In the genomic region with DNA sequence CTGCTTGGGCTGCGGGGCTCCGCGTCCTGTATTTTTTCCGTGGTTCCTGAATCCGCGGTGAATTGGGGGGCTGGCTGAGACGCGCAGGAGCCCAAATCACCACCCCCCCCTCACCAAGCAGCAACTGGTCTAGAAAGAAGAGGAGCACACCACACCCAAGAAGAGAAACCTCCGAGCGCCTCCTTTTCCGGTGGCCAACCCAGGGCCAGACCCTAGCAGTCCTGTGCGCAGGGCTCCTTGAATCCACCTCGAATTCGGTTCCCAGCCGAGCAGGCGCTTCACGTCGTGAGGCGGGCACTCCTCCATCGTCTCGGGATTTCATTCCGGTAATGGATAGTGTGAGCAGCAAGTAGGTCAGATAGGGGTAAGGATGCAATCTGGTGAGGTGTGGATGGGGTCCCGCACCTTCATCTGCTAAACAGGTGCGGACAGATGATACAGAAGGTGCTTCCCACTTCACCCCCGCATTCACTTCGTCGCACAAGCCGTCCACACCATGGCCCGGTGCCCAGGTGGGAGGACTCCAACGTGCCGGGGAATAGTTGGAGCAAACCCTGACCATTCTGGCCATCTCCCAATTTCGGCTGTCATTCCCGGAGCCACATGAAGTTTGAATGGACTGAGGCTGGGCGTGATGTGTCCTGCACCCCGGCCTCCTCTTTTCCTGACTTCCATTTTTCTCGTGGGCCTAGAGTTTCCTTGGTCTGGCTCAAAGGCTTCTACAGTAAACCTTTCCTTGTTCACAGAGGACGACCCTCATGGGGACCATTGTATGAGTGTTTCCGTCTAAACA, we compare ENCODE assay signal across 10 cellular contexts. TPM values are rescaled to one million over a fixed set of nuclear protein-coding genes. Genes with fewer than 3 reads are reported as not detected.
DNase-seq lines count a peak whose midpoint lies in the region; ATAC-seq and TF ChIP-seq lines count a peak whose summit lies in the region.
"Had no signal": no experiment of that assay in that cellular context is flagged by ENCODE, and none has a peak within 500 bp of the region (broad histone marks: within the 10 kb centered on the region; RNA-seq: fewer than 3 reads in every experiment).

No MANE protein-coding gene starts in this region.

- peaks cover 3% of the 10 kb centered on the region for H3K4me1 ChIP-seq in mesenchymal stem cell (ENCODE audit: control insufficient read depth, insufficient read depth, low read depth, low read length)
- H3K4me1 ChIP-seq: HAP-1 had no signal

- no peak overlapping the region for H3K14ac ChIP-seq in mesenchymal stem cell (ENCODE audit: low read length in 2 of 2)

- DNase-seq in activated naive CD4-positive, alpha-beta T cell treated with anti-CD3 and anti-CD28 coated beads, Interleukin-2, amount 10 ng/mL, durations not matched to agents 7 days and 5 days: no peak
- DNase-seq in activated naive CD4-positive, alpha-beta T cell treated with anti-CD3 and anti-CD28 coated beads, Interleukin-2, amount 50 U/mL, for 72 hours (ENCODE audit: low spot score in 2 of 2): no peak
- no peak for DNase-seq in central memory CD8-positive, alpha-beta T cell (ENCODE audit: low spot score in 2 of 2)
- DNase-seq in mesenchymal stem cell (no peak), type B pancreatic cell (ENCODE audit: extremely low spot score, unreplicated experiment) (peak; percentile 54), NCI-H2171 (lab: John Stamatoyannopoulos, UW) (no peak), HuH-7 (ENCODE audit: low spot score) (no peak)
- DNase-seq: NCI-H187 treated with DMSO at 0.1 percent for 48 hours had no signal

- no peak overlapping the region for H2AFZ ChIP-seq in mesenchymal stem cell (ENCODE audit: low read depth, low read length)

- H3K27ac ChIP-seq in mesenchymal stem cell (ENCODE audit: low read length, poor library complexity, severe bottlenecking): no peak overlapping the region

- no peak overlapping the region for H3K4ac ChIP-seq in mesenchymal stem cell (ENCODE audit: low read depth in 1 of 2, low read length in 2 of 2)

- H3K4me3 Mint-ChIP-seq in activated naive CD4-positive, alpha-beta T cell treated with anti-CD3 and anti-CD28 coated beads, Interleukin-2, amount 10 ng/mL, durations not matched to agents 7 days and 5 days: peak overlapping the region; percentile 9
- peak overlapping the region; percentile 52 for H3K4me3 Mint-ChIP-seq in central memory CD8-positive, alpha-beta T cell
- H3K4me3 Mint-ChIP-seq in type B pancreatic cell: no peak overlapping the region

- peaks cover 17 to 19% of the 10 kb centered on the region in 2 experiments for H3K27me3 ChIP-seq in mesenchymal stem cell (ENCODE audit: control insufficient read depth in 1 of 2, insufficient read depth in 1 of 2, low read length in 2 of 2)

- H3K4me1 Mint-ChIP-seq in activated naive CD4-positive, alpha-beta T cell treated with anti-CD3 and anti-CD28 coated beads, Interleukin-2, amount 10 ng/mL, durations not matched to agents 7 days and 5 days: peaks cover 8% of the 10 kb centered on the region
- H3K4me1 Mint-ChIP-seq in central memory CD8-positive, alpha-beta T cell: peaks cover 11% of the 10 kb centered on the region
- H3K4me1 Mint-ChIP-seq in type B pancreatic cell (ENCODE audit: unreplicated experiment): peaks cover 3% of the 10 kb centered on the region

- CTCF ChIA-PET in activated naive CD4-positive, alpha-beta T cell treated with anti-CD3 and anti-CD28 coated beads, Interleukin-2, amount 10 ng/mL, durations not matched to agents 7 days and 5 days (lab: Charles Lee): no interaction called here

- peaks cover 2% of the 10 kb centered on the region for H3K36me3 Mint-ChIP-seq in activated naive CD4-positive, alpha-beta T cell treated with anti-CD3 and anti-CD28 coated beads, Interleukin-2, amount 10 ng/mL, durations not matched to agents 7 days and 5 days
- peaks cover 27 to 32% of the 10 kb centered on the region in 2 donors for H3K36me3 Mint-ChIP-seq in activated naive CD4-positive, alpha-beta T cell treated with anti-CD3 and anti-CD28 coated beads, Interleukin-2, amount 50 U/mL, for 72 hours
- H3K36me3 Mint-ChIP-seq in central memory CD8-positive, alpha-beta T cell (ENCODE audit: insufficient read depth): no peaks in the 10 kb centered on the region
- no peaks in the 10 kb centered on the region for H3K36me3 Mint-ChIP-seq in type B pancreatic cell

- no peak overlapping the region for H3K4me2 ChIP-seq in mesenchymal stem cell (ENCODE audit: low read length, poor library complexity, severe bottlenecking)

- H3K27ac Mint-ChIP-seq in activated naive CD4-positive, alpha-beta T cell treated with anti-CD3 and anti-CD28 coated beads, Interleukin-2, amount 10 ng/mL, durations not matched to agents 7 days and 5 days: no peak overlapping the region
- no peak overlapping the region for H3K27ac Mint-ChIP-seq in activated naive CD4-positive, alpha-beta T cell treated with anti-CD3 and anti-CD28 coated beads, Interleukin-2, amount 50 U/mL, for 72 hours
- no peak overlapping the region for H3K27ac Mint-ChIP-seq in central memory CD8-positive, alpha-beta T cell (ENCODE audit: low read depth)
- H3K27ac Mint-ChIP-seq in type B pancreatic cell: no peak overlapping the region

- H3K27me3 Mint-ChIP-seq in activated naive CD4-positive, alpha-beta T cell treated with anti-CD3 and anti-CD28 coated beads, Interleukin-2, amount 10 ng/mL, durations not matched to agents 7 days and 5 days: peaks cover 72% of the 10 kb centered on the region
- peaks cover 89% of the 10 kb centered on the region for H3K27me3 Mint-ChIP-seq in central memory CD8-positive, alpha-beta T cell
- H3K27me3 Mint-ChIP-seq in type B pancreatic cell: peaks cover 31% of the 10 kb centered on the region

- no peak overlapping the region for H2BK12ac ChIP-seq in mesenchymal stem cell (ENCODE audit: low read length in 2 of 2)

- TF ChIP-seq CTCF in type B pancreatic cell (conservative IDR thresholded peaks at IDR 0.05): no peak

- no peaks in the 10 kb centered on the region for H3K36me3 ChIP-seq in mesenchymal stem cell (ENCODE audit: control insufficient read depth in 1 of 2, insufficient read depth in 2 of 2, low read depth in 1 of 2, low read length in 2 of 2)
- H3K36me3 ChIP-seq: HAP-1 had no signal

- H3K79me1 ChIP-seq in mesenchymal stem cell (replicated peaks; ENCODE audit: low read length, poor library complexity, severe bottlenecking): no peaks in the 10 kb centered on the region

- H4K8ac ChIP-seq in mesenchymal stem cell (ENCODE audit: low read length): no peak overlapping the region

- WGBS in mesenchymal stem cell: 91% methylated on average over 36 of the region's 38 CpGs

- ATAC-seq in activated naive CD4-positive, alpha-beta T cell treated with anti-CD3 and anti-CD28 coated beads, Interleukin-2, amount 50 U/mL, for 72 hours: no peak
- ATAC-seq in central memory CD8-positive, alpha-beta T cell (replicated peaks; ENCODE audit: extremely low read depth, poor library complexity, severe bottlenecking): no peak
- ATAC-seq in GM18520 (IDR thresholded peaks at IDR 0.05; ENCODE audit: unreplicated experiment): no peak

- H2AK5ac ChIP-seq in mesenchymal stem cell (ENCODE audit: low read length, severe bottlenecking): no peak overlapping the region

- H3K18ac ChIP-seq in mesenchymal stem cell (ENCODE audit: low read depth in 1 of 2, low read length in 2 of 2): no peak overlapping the region

- peaks cover 3% of the 10 kb centered on the region for H3K9me3 ChIP-seq in mesenchymal stem cell (ENCODE audit: control insufficient read depth, low read length)
- H3K9me3 ChIP-seq: HAP-1 had no signal

- H2BK5ac ChIP-seq in mesenchymal stem cell (ENCODE audit: low read depth, low read length, poor library complexity, severe bottlenecking): no peak overlapping the region

- H4K91ac ChIP-seq in mesenchymal stem cell (ENCODE audit: low read length): no peak overlapping the region

- H2BK15ac ChIP-seq in mesenchymal stem cell (ENCODE audit: low read depth, poor library complexity, severe bottlenecking): no peak overlapping the region

- peak overlapping the region; percentile 89 for H3K9ac ChIP-seq in mesenchymal stem cell (ENCODE audit: low read length)

- peaks cover 16% of the 10 kb centered on the region for H3K9me3 Mint-ChIP-seq in activated naive CD4-positive, alpha-beta T cell treated with anti-CD3 and anti-CD28 coated beads, Interleukin-2, amount 10 ng/mL, durations not matched to agents 7 days and 5 days
- peaks cover 0 to 4% of the 10 kb centered on the region in 2 donors for H3K9me3 Mint-ChIP-seq in activated naive CD4-positive, alpha-beta T cell treated with anti-CD3 and anti-CD28 coated beads, Interleukin-2, amount 50 U/mL, for 72 hours
- no peaks in the 10 kb centered on the region for H3K9me3 Mint-ChIP-seq in central memory CD8-positive, alpha-beta T cell
- H3K9me3 Mint-ChIP-seq in type B pancreatic cell: no peaks in the 10 kb centered on the region

- H2BK120ac ChIP-seq in mesenchymal stem cell (ENCODE audit: low read depth, low read length): no peak overlapping the region

- H3K23ac ChIP-seq in mesenchymal stem cell (ENCODE audit: low read length in 2 of 2): no peak overlapping the region

- H3K4me3 ChIP-seq in mesenchymal stem cell (ENCODE audit: insufficient read depth in 1 of 2, low read depth in 1 of 2, low read length in 2 of 2): peak overlapping the region in 1 of 2 experiments; percentile 81
- H3K4me3 ChIP-seq: HAP-1 had no signal

RNA-seq across cellular contexts. Expression of a gene that starts 19.8 kb away (rescaled TPM):
- total RNA-seq in activated naive CD4-positive, alpha-beta T cell treated with anti-CD3 and anti-CD28 coated beads, Interleukin-2, amount 50 U/mL, for 72 hours: 10 to 100 TPM; 12.4 to 13.4 TPM
- polyA plus RNA-seq in mesenchymal stem cell (2013, experiment 1 of 2): 1.4 TPM
- polyA plus RNA-seq in mesenchymal stem cell (2013, experiment 2 of 2): 1.2 TPM
- total RNA-seq in type B pancreatic cell (ENCODE audit: low replicate concordance): 6.2 and 9.3 TPM in 2 replicates
